Comparison of ENCODE assay signal across 33 cellular contexts in genomic region chr3:155327430-155327829, GRCh38. TPM values are rescaled to one million over a fixed set of nuclear protein-coding genes. Genes with fewer than 3 reads are reported as not detected.
"Had no signal": no experiment of that assay in that cellular context is flagged by ENCODE, and none has a peak within 500 bp of the region (broad histone marks: within the 10 kb centered on the region; RNA-seq: fewer than 3 reads in every experiment).

No MANE protein-coding gene starts in this region.

- FAIRE-seq: endometrium, islet of Langerhans, pancreas had no signal

- H3K27me3 ChIP-seq: esophagus squamous epithelium, heart right ventricle, left lung, neutrophil, pancreas, right atrium auricular region, suprapubic skin, transverse colon, vagina had no signal

- H3K36me3 ChIP-seq: esophagus squamous epithelium, heart right ventricle, left lung, neutrophil, pancreas, right atrium auricular region, suprapubic skin, transverse colon, vagina had no signal

- H3K4me3 ChIP-seq: coronary artery, esophagus squamous epithelium, heart right ventricle, left lung, pancreas, right atrium auricular region, smooth muscle cell, suprapubic skin, transverse colon, vagina had no signal

- DNase-seq: dermis blood vessel endothelial cell; effector memory CD4-positive, alpha-beta T cell; erythroblast; esophagus squamous epithelium; foreskin melanocyte; glutamatergic neuron; heart right ventricle; hippocampal formation; left cardiac atrium; left lung; natural killer cell; pancreas; stimulated activated CD4-positive, alpha-beta T cell treated with anti-CD3 and anti-CD28 coated beads, Interleukin-12 subunit alpha, Interleukin-12 subunit beta, amount 100 ng/mL, for 4 hours; stimulated activated CD4-positive, alpha-beta T cell treated with anti-CD3 and anti-CD28 coated beads, Interleukin-1b, Interleukin-23, amount 100 ng/mL, for 48 hours; stimulated activated CD4-positive, alpha-beta T cell treated with anti-CD3 and anti-CD28 coated beads, Interleukin-4, amount 100 ng/mL, for 1 hour; stimulated activated CD8-positive, alpha-beta memory T cell treated with anti-CD3 and anti-CD28 coated beads, Interleukin-4, amount 100 ng/mL, for 48 hours; stimulated activated naive CD4-positive, alpha-beta T cell; stimulated activated naive CD8-positive, alpha-beta T cell treated with anti-CD3 and anti-CD28 coated beads, Interleukin-15, amount 100 ng/mL, for 72 hours; transverse colon had no signal

- H3K27ac ChIP-seq: coronary artery, esophagus squamous epithelium, heart right ventricle, left lung, neutrophil, pancreas, right atrium auricular region, suprapubic skin, transverse colon, vagina had no signal

- H3K4me2 ChIP-seq: smooth muscle cell had no signal

- H3K4me1 ChIP-seq: esophagus squamous epithelium, heart right ventricle, left lung, pancreas, right atrium auricular region, suprapubic skin, transverse colon, vagina had no signal

- H3K9me3 ChIP-seq: esophagus squamous epithelium, heart right ventricle, left lung, neutrophil, pancreas, right atrium auricular region, suprapubic skin, transverse colon, vagina had no signal

- ATAC-seq: heart right ventricle; left cardiac atrium; left lung; natural killer cell; pancreas; sciatic nerve; stimulated activated naive CD8-positive, alpha-beta T cell treated with anti-CD3 and anti-CD28 coated beads, Interleukin-15, amount 100 ng/mL, for 72 hours had no signal

RNA-seq across cellular contexts. Expression of gene STRIT1, which starts 33.9 kb away (rescaled TPM):
- total RNA-seq: dermis blood vessel endothelial cell, esophagus squamous epithelium, kidney epithelial cell, left cardiac atrium, left lung, mononuclear cell, natural killer cell, omental fat pad, pancreas, progenitor cell of endocrine pancreas, right atrium auricular region, sciatic nerve, smooth muscle cell, suprapubic skin, ureter, vagina had no signal
- polyA plus RNA-seq: smooth muscle cell had no signal
